In genomic region chr2:159200498-159200897, GRCh38 we compare ENCODE assay signal across 16 cellular contexts.
DNase-seq lines count a peak whose midpoint lies in the region; ATAC-seq and TF ChIP-seq lines count a peak whose summit lies in the region.
"Had no signal": no experiment of that assay in that cellular context is flagged by ENCODE, and none has a peak within 500 bp of the region (broad histone marks: within the 10 kb centered on the region; RNA-seq: fewer than 3 reads in every experiment).

No MANE protein-coding gene starts in this region.

- H3K4me3 ChIP-seq in left ventricle myocardium inferior = no peak overlapping the region
- H3K4me3 ChIP-seq in right cardiac atrium (ENCODE audit: low read length) = no peak overlapping the region
- no peak overlapping the region for H3K4me3 ChIP-seq in brain microvascular endothelial cell (ENCODE audit: low read depth, low read length)
- H3K4me3 ChIP-seq in lung = no peak overlapping the region
- no peak overlapping the region for H3K4me3 ChIP-seq in upper lobe of right lung
- H3K4me3 ChIP-seq: Peyer's patch, spleen had no signal

- H3K27me3 ChIP-seq in left ventricle myocardium inferior (ENCODE audit: low read depth) (no peaks in the 10 kb centered on the region), right cardiac atrium (ENCODE audit: control insufficient read depth, insufficient read depth) (no peaks in the 10 kb centered on the region), brain microvascular endothelial cell (replicated peaks) (no peaks in the 10 kb centered on the region), lung (ENCODE audit: control insufficient read depth, insufficient read depth) (no peaks in the 10 kb centered on the region), upper lobe of right lung (no peaks in the 10 kb centered on the region)
- H3K27me3 ChIP-seq: Peyer's patch, spleen had no signal

- DNase-seq in left ventricle myocardium inferior (no peak), right cardiac atrium (no peak), brain microvascular endothelial cell (peak; percentile 39), lung (ENCODE audit: low spot score) (no peak), upper lobe of right lung (no peak), DMS53 treated with DMSO at 0.1 percent for 48 hours (lab: John Stamatoyannopoulos, UW; ENCODE audit: unreplicated experiment) (no peak), NCI-H2227 (lab: John Stamatoyannopoulos, UW; ENCODE audit: unreplicated experiment) (no peak)
- DNase-seq: activated T-cell treated with anti-CD3 and anti-CD28 coated beads for 4 hours, H7, left cardiac atrium, NCI-H1417 treated with DMSO at 0.1 percent for 48 hours, Peyer's patch, T-helper 1 cell had no signal

- ATAC-seq in right cardiac atrium (no peak), lung (ENCODE audit: insufficient read depth, low FRiP score) (no peak), upper lobe of right lung (no peak), HG02610 (IDR thresholded peaks at IDR 0.05; ENCODE audit: unreplicated experiment) (no peak)
- ATAC-seq: left cardiac atrium had no signal

- in situ Hi-C loops in brain microvascular endothelial cell (cut with HindIII; ENCODE audit: low pct_ligation_motif_present, low sequenced_read_pairs) = no loop called here

- H3K4me1 ChIP-seq in left ventricle myocardium inferior (peaks cover 77% of the 10 kb centered on the region), right cardiac atrium (ENCODE audit: control insufficient read depth, insufficient read depth, low read length) (peaks cover 6% of the 10 kb centered on the region), lung (ENCODE audit: control insufficient read depth in 2 of 2, insufficient read depth in 2 of 2, low read length in 2 of 2) (peaks cover 6 to 14% of the 10 kb centered on the region in 2 donors), upper lobe of right lung (peaks cover 27% of the 10 kb centered on the region)

- TF ChIP-seq CTCF in left ventricle myocardium inferior (IDR thresholded peaks at IDR 0.05; ENCODE audit: borderline replicate concordance) (no peak), brain microvascular endothelial cell (IDR thresholded peaks at IDR 0.05; ENCODE audit: low read depth, low read length, missing control alignments) (no peak), lung (IDR thresholded peaks at IDR 0.05; ENCODE audit: control extremely low read depth, extremely low read depth) (no peak), upper lobe of right lung (IDR thresholded peaks at IDR 0.05) (no peak)

- peak overlapping the region; percentile 74 for H3K27ac ChIP-seq in left ventricle myocardium inferior (replicated peaks)
- no peak overlapping the region for H3K27ac ChIP-seq in right cardiac atrium (ENCODE audit: low read length)
- H3K27ac ChIP-seq in brain microvascular endothelial cell = peak overlapping the region; percentile 15
- peak overlapping the region; percentile 12 to 42 for H3K27ac ChIP-seq in lung (ENCODE audit: low read depth in 1 of 2, low read length in 1 of 2)
- H3K27ac ChIP-seq in upper lobe of right lung = peak overlapping the region; percentile 4
- H3K27ac ChIP-seq: KMS-11 had no signal

- WGBS in right cardiac atrium = 23% methylated on average over 1 of the region's 1 CpG
- 39 to 60% methylated on average over 1 of the region's 1 CpG for WGBS in lung, 2 donors

- H3K9me3 ChIP-seq in left ventricle myocardium inferior (replicated peaks) = no peaks in the 10 kb centered on the region
- H3K9me3 ChIP-seq in right cardiac atrium (ENCODE audit: control insufficient read depth, low read length) = no peaks in the 10 kb centered on the region
- H3K9me3 ChIP-seq in lung (ENCODE audit: control insufficient read depth in 2 of 2, insufficient read depth in 1 of 2, low read length in 1 of 2) = no peaks in the 10 kb centered on the region
- H3K9me3 ChIP-seq in upper lobe of right lung = no peaks in the 10 kb centered on the region
- H3K9me3 ChIP-seq: Peyer's patch, spleen had no signal

- intact Hi-C loops in left ventricle myocardium inferior (cut with micrococcal nuclease) = no loop called here
- intact Hi-C loops in right cardiac atrium (cut with DNase I) = no loop called here
- intact Hi-C loops in upper lobe of right lung (cut with DNase I) = no loop called here

- peaks cover 53% of the 10 kb centered on the region for H3K36me3 ChIP-seq in left ventricle myocardium inferior
- peaks cover 43% of the 10 kb centered on the region for H3K36me3 ChIP-seq in brain microvascular endothelial cell (replicated peaks)
- peaks cover 9 to 27% of the 10 kb centered on the region in 2 donors for H3K36me3 ChIP-seq in lung (ENCODE audit: control insufficient read depth in 2 of 2, insufficient read depth in 2 of 2, low read length in 2 of 2)
- H3K36me3 ChIP-seq in upper lobe of right lung = peaks cover 62% of the 10 kb centered on the region
